ENCODE assay signal across 24 cellular contexts in the genomic region with DNA sequence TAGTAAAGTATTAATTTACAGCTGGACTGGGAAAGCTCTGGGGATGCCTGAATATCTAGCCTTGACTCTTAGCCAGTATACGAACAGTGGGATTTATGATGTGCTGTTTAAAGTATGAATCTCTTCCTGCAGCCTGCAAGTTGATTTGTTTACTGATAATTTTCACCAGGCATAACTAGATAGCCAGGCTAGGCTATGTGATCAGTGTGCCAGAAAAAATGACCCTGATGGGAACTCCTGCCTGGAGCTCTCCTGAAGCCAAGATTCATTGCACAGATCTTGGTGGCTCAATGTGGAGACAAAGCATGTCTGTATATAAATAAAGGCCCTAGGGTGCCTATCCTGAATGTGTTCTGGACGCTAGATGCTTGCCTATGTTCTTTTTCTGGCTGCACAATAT.
DNase-seq lines count a peak whose midpoint lies in the region; ATAC-seq, FAIRE-seq and TF ChIP-seq lines count a peak whose summit lies in the region.
"Had no signal": no experiment of that assay in that cellular context is flagged by ENCODE, and none has a peak within 500 bp of the region (broad histone marks: within the 10 kb centered on the region; RNA-seq: fewer than 3 reads in every experiment).

No MANE protein-coding gene starts in this region.

- no peak for FAIRE-seq in K562 (lab: Jason Lieb, UNC)

- no peak overlapping the region for H3K27ac Mint-ChIP-seq in activated naive CD4-positive, alpha-beta T cell treated with anti-CD3 and anti-CD28 coated beads, Interleukin-2, amount 50 U/mL, for 72 hours
- H3K27ac Mint-ChIP-seq: activated T-helper 17 cell treated with anti-CD3 and anti-CD28 coated beads, Interleukin-2, amount 50 U/mL, for 72 hours; GM23338; IgD-negative memory B cell; stimulated activated memory B cell treated with anti-CD40 and anti-IgM and Interleukin-4, amounts not matched to agents 10 μg/mL and 1 μg/mL and 100 μg/mL, for 72 hours; T-helper 17 cell had no signal

- intact Hi-C loops in K562 (cut with micrococcal nuclease): no loop called here
- intact Hi-C loops in heart right ventricle (cut with DNase I): no loop called here

- no TSS peak for BruUV-seq in K562 (replicated peaks; lab: Mats Ljungman, UMichigan)

- no peaks in the 10 kb centered on the region for H4K20me1 ChIP-seq in K562 (replicated peaks; ENCODE audit: control insufficient read depth, insufficient read depth, low read length)

- peaks cover under 1 to 5% of the 10 kb centered on the region in 2 donors for H3K36me3 Mint-ChIP-seq in activated naive CD4-positive, alpha-beta T cell treated with anti-CD3 and anti-CD28 coated beads, Interleukin-2, amount 50 U/mL, for 72 hours

- CTCF ChIA-PET in K562 (lab: Yijun Ruan, JAX; ENCODE audit: low intra/inter-chr PET ratio): no interaction called here

- no peaks in the 10 kb centered on the region for H3K27me3 ChIP-seq in K562 (ENCODE audit: control insufficient read depth in 2 of 2, insufficient read depth in 2 of 2, low read length in 2 of 2)
- H3K27me3 ChIP-seq in heart right ventricle: no peaks in the 10 kb centered on the region
- H3K27me3 ChIP-seq: thyroid gland had no signal

- no peak for TF ChIP-seq POLR2A in K562 (conservative IDR thresholded peaks at IDR 0.05)

- no peak overlapping the region for H3K9ac ChIP-seq in K562 (ENCODE audit: insufficient read depth in 1 of 2, low read depth in 2 of 2, low read length in 2 of 2)

- 65% methylated on average over 2 of the region's 2 CpGs for WGBS in K562 (ENCODE audit: insufficient coverage, low coverage, missing lambda C conversion rate)
- WGBS in heart right ventricle, 2 donors: 62 to 64% methylated on average over 2 of the region's 2 CpGs

- no peak for TF ChIP-seq EP300 in K562 (IDR thresholded peaks at IDR 0.05; ENCODE audit: low read length)

- TF ChIP-seq CTCF in K562 (IDR thresholded peaks at IDR 0.05 in 2 of 3, conservative IDR thresholded peaks at IDR 0.05 in 1 of 3; ENCODE audit: insufficient read depth in 2 of 3, low read depth in 1 of 3, low read length in 3 of 3) (no peak), heart right ventricle (IDR thresholded peaks at IDR 0.05) (no peak)

- no peak for TF ChIP-seq RAD21 in K562 (CRISPR knock-in tag; conservative IDR thresholded peaks at IDR 0.05 in 1 of 2, IDR thresholded peaks at IDR 0.05 in 1 of 2)

- no peaks in the 10 kb centered on the region for H3K4me1 ChIP-seq in K562 (replicated peaks in 1 of 2; ENCODE audit: control insufficient read depth in 2 of 2, insufficient read depth in 2 of 2, low read length in 2 of 2)
- no peaks in the 10 kb centered on the region for H3K4me1 ChIP-seq in heart right ventricle
- H3K4me1 ChIP-seq: thyroid gland had no signal

- DNase-seq in G401 (ENCODE audit: low spot score): peak; percentile 59
- peak; percentile 83 for DNase-seq in NCI-H69 (lab: John Stamatoyannopoulos, UW)
- no peak for DNase-seq in K562 (ENCODE audit: extremely low read depth in 1 of 4, low spot score in 3 of 4)
- peak; percentile 24 for DNase-seq in left kidney (ENCODE audit: low read depth, low spot score)
- no peak for DNase-seq in activated naive CD4-positive, alpha-beta T cell treated with anti-CD3 and anti-CD28 coated beads, Interleukin-2, amount 50 U/mL, for 72 hours (ENCODE audit: low spot score in 2 of 2)
- DNase-seq in heart right ventricle: no peak
- DNase-seq in activated T-cell treated with anti-CD3 and anti-CD28 coated beads, Interleukin-2, amount 50 U/mL, for 48 hours: no peak
- DNase-seq: activated CD4-positive, CD25-positive, alpha-beta regulatory T cell; activated CD8-positive, alpha-beta memory T cell treated with anti-CD3 and anti-CD28 coated beads for 24 hours; AML-193; GDM1; immature natural killer cell; NCI-H1048; NCI-H226; retina; Right ventricle myocardium superior; T-helper 17 cell; thyroid gland had no signal

- H3K4me2 ChIP-seq in K562 (ENCODE audit: insufficient read depth, low read length): no peak overlapping the region
- H3K4me2 ChIP-seq: GM23338 had no signal

- ATAC-seq in K562 (peak; percentile 31; the same call in 2 of the 3 replicates), GM21529 (IDR thresholded peaks at IDR 0.05; ENCODE audit: unreplicated experiment) (no peak), heart right ventricle (no peak)
- ATAC-seq in activated naive CD4-positive, alpha-beta T cell treated with anti-CD3 and anti-CD28 coated beads, Interleukin-2, amount 50 U/mL, for 72 hours: no peak
- ATAC-seq: activated T-helper 17 cell treated with anti-CD3 and anti-CD28 coated beads, Interleukin-2, amount 50 U/mL, for 72 hours; GM23338; stimulated activated memory B cell treated with anti-CD40 and anti-IgM and Interleukin-4, amounts not matched to agents 10 μg/mL and 1 μg/mL and 100 μg/mL, for 72 hours; T-helper 17 cell had no signal

- H3K79me2 ChIP-seq in K562 (ENCODE audit: control insufficient read depth, insufficient read depth, low read length): no peaks in the 10 kb centered on the region

- POLR2A ChIA-PET in K562 (lab: Yijun Ruan, JAX): no interaction called here

- H2AFZ ChIP-seq in K562 (ENCODE audit: low read depth, low read length): no peak overlapping the region
- H2AFZ ChIP-seq: GM23338 had no signal

- H3K9me3 ChIP-seq in K562 (replicated peaks; ENCODE audit: control insufficient read depth, insufficient read depth, low read depth, low read length): no peaks in the 10 kb centered on the region
- no peaks in the 10 kb centered on the region for H3K9me3 ChIP-seq in heart right ventricle
- H3K9me3 ChIP-seq: thyroid gland had no signal

- H3K9me1 ChIP-seq in K562 (ENCODE audit: control insufficient read depth, insufficient read depth, low read length): no peaks in the 10 kb centered on the region

- in situ Hi-C loops in G401 (cut with HindIII; ENCODE audit: low sequenced_read_pairs) (no loop called here), K562 (cut with MboI) (no loop called here)

- H3K36me3 ChIP-seq in K562 (ENCODE audit: control insufficient read depth, insufficient read depth, low read length) (peaks cover under 1% of the 10 kb centered on the region; the same call in 1 of the 3 replicates), heart right ventricle (peaks cover 0 to 20% (median 0%) of the 10 kb centered on the region in 9 donors)
- H3K36me3 ChIP-seq: thyroid gland had no signal

- H3K4me3 ChIP-seq in K562: no peak overlapping the region
- H3K4me3 ChIP-seq in heart right ventricle: no peak overlapping the region
- H3K4me3 ChIP-seq: coronary artery, GM23338, thyroid gland had no signal

- H3K27ac ChIP-seq in K562 (ENCODE audit: extremely low read depth, low read depth, low read length) (no peak overlapping the region), heart right ventricle (no peak overlapping the region)
- H3K27ac ChIP-seq: coronary artery, thyroid gland had no signal

- H3K9me3 Mint-ChIP-seq in activated naive CD4-positive, alpha-beta T cell treated with anti-CD3 and anti-CD28 coated beads, Interleukin-2, amount 50 U/mL, for 72 hours: no peaks in the 10 kb centered on the region
- H3K9me3 Mint-ChIP-seq: activated T-helper 17 cell treated with anti-CD3 and anti-CD28 coated beads, Interleukin-2, amount 50 U/mL, for 72 hours; GM23338; IgD-negative memory B cell; immature natural killer cell; stimulated activated memory B cell treated with anti-CD40 and anti-IgM and Interleukin-4, amounts not matched to agents 10 μg/mL and 1 μg/mL and 100 μg/mL, for 72 hours had no signal

TF ChIP-seq in K562, 482 proteins besides CTCF, POLR2A, EP300 and RAD21 (continues in another document):
- TF ChIP-seq, protein P1, sequence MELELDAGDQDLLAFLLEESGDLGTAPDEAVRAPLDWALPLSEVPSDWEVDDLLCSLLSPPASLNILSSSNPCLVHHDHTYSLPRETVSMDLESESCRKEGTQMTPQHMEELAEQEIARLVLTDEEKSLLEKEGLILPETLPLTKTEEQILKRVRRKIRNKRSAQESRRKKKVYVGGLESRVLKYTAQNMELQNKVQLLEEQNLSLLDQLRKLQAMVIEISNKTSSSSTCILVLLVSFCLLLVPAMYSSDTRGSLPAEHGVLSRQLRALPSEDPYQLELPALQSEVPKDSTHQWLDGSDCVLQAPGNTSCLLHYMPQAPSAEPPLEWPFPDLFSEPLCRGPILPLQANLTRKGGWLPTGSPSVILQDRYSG (tag; conservative IDR thresholded peaks at IDR 0.05; ENCODE audit: low read depth): no peak
- TF ChIP-seq, protein P2, sequence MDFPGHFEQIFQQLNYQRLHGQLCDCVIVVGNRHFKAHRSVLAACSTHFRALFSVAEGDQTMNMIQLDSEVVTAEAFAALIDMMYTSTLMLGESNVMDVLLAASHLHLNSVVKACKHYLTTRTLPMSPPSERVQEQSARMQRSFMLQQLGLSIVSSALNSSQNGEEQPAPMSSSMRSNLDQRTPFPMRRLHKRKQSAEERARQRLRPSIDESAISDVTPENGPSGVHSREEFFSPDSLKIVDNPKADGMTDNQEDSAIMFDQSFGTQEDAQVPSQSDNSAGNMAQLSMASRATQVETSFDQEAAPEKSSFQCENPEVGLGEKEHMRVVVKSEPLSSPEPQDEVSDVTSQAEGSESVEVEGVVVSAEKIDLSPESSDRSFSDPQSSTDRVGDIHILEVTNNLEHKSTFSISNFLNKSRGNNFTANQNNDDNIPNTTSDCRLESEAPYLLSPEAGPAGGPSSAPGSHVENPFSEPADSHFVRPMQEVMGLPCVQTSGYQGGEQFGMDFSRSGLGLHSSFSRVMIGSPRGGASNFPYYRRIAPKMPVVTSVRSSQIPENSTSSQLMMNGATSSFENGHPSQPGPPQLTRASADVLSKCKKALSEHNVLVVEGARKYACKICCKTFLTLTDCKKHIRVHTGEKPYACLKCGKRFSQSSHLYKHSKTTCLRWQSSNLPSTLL (IDR thresholded peaks at IDR 0.05): no peak
- TF ChIP-seq, protein P3, sequence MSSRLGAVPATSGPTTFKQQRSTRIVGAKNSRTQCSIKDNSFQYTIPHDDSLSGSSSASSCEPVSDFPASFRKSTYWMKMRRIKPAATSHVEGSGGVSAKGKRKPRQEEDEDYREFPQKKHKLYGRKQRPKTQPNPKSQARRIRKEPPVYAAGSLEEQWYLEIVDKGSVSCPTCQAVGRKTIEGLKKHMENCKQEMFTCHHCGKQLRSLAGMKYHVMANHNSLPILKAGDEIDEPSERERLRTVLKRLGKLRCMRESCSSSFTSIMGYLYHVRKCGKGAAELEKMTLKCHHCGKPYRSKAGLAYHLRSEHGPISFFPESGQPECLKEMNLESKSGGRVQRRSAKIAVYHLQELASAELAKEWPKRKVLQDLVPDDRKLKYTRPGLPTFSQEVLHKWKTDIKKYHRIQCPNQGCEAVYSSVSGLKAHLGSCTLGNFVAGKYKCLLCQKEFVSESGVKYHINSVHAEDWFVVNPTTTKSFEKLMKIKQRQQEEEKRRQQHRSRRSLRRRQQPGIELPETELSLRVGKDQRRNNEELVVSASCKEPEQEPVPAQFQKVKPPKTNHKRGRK (tag; IDR thresholded peaks at IDR 0.05): no peak
- TF ChIP-seq RHOXF2B (CRISPR knock-in tag; conservative IDR thresholded peaks at IDR 0.05) (no peak), ZNF79 (CRISPR knock-in tag; IDR thresholded peaks at IDR 0.05; ENCODE audit: low read depth) (no peak)

Comparison
In these comparisons a context has a peak if more than half of its experiments do, and no peak if none do; other contexts are left out.
1. DNase-seq: peak in G401 (single experiment), NCI-H69 (single experiment) and left kidney (single experiment); none in K562 (0 of 4), activated naive CD4-positive, alpha-beta T cell treated with anti-CD3 and anti-CD28 coated beads, Interleukin-2, amount 50 U/mL, for 72 hours (0 of 2), heart right ventricle (0 of 2) and activated T-cell treated with anti-CD3 and anti-CD28 coated beads, Interleukin-2, amount 50 U/mL, for 48 hours (0 of 2).